In genomic region chr9:120904061-120904998, GRCh38 we compare ENCODE assay signal across 12 cellular contexts. TPM values are rescaled to one million over a fixed set of nuclear protein-coding genes. Genes with fewer than 3 reads are reported as not detected.
DNase-seq lines count a peak whose midpoint lies in the region; ATAC-seq, FAIRE-seq and TF ChIP-seq lines count a peak whose summit lies in the region.
"Had no signal": no experiment of that assay in that cellular context is flagged by ENCODE, and none has a peak within 500 bp of the region (broad histone marks: within the 10 kb centered on the region; RNA-seq: fewer than 3 reads in every experiment).

No MANE protein-coding gene starts in this region.

- no peak for FAIRE-seq in pancreas (lab: Jason Lieb, UNC)

- H2AFZ ChIP-seq in SU-DHL-6 (ENCODE audit: low read depth, low read length, severe bottlenecking) = no peak overlapping the region

- H3K36me3 ChIP-seq in SU-DHL-6 (ENCODE audit: low read length) = no peaks in the 10 kb centered on the region
- no peaks in the 10 kb centered on the region for H3K36me3 ChIP-seq in pancreas

- H3K36me3 Mint-ChIP-seq in stimulated activated effector memory CD8-positive, alpha-beta T cell treated with anti-CD3 and anti-CD28 coated beads, Interleukin-12 subunit alpha, Interleukin-12 subunit beta, amount 100 ng/mL, for 72 hours = peaks cover 100% of the 10 kb centered on the region

- H3K9me2 ChIP-seq in SU-DHL-6 (replicated peaks; ENCODE audit: insufficient read depth, low read length) = no peaks in the 10 kb centered on the region

- H3K4me2 ChIP-seq in SU-DHL-6 (ENCODE audit: low read depth, low read length, poor library complexity, severe bottlenecking) = peak overlapping the region; percentile 52

- H3K27ac Mint-ChIP-seq in stimulated activated effector memory CD8-positive, alpha-beta T cell treated with anti-CD3 and anti-CD28 coated beads, Interleukin-12 subunit alpha, Interleukin-12 subunit beta, amount 100 ng/mL, for 72 hours = peak overlapping the region; percentile 93

- no peaks in the 10 kb centered on the region for H3K4me1 ChIP-seq in pancreas

- no peaks in the 10 kb centered on the region for H3K79me2 ChIP-seq in SU-DHL-6 (ENCODE audit: insufficient read depth, low read length)

- peak; percentile 22 for DNase-seq in DMS79 treated with DMSO at 0.1 percent for 48 hours (lab: John Stamatoyannopoulos, UW)
- no peak for DNase-seq in DMS79 (lab: John Stamatoyannopoulos, UW)
- peak; percentile 46 for DNase-seq in activated naive CD4-positive, alpha-beta T cell treated with anti-CD3 and anti-CD28 coated beads, Interleukin-2, amount 50 U/mL, for 16 hours
- DNase-seq in stimulated activated effector memory CD8-positive, alpha-beta T cell treated with anti-CD3 and anti-CD28 coated beads, Interleukin-12 subunit alpha, Interleukin-12 subunit beta, amount 100 ng/mL, for 72 hours (ENCODE audit: low spot score in 2 of 2) = peak in 1 of 2 donors; percentile 52
- DNase-seq in NCI-H345 (lab: John Stamatoyannopoulos, UW) = no peak
- DNase-seq in pancreas = no peak
- DNase-seq in globus pallidus (ENCODE audit: low spot score) = no peak
- DNase-seq: 8988T, H9, T1000 had no signal

- TF ChIP-seq CTCF in SU-DHL-6 (IDR thresholded peaks at IDR 0.05; ENCODE audit: insufficient read depth, low read length, poor library complexity, severe bottlenecking) (no peak), pancreas (IDR thresholded peaks at IDR 0.05) (no peak)

- peaks cover 23% of the 10 kb centered on the region for H3F3A ChIP-seq in SU-DHL-6 (ENCODE audit: insufficient read depth)

- peak overlapping the region; percentile 11 for H3K4me3 Mint-ChIP-seq in stimulated activated effector memory CD8-positive, alpha-beta T cell treated with anti-CD3 and anti-CD28 coated beads, Interleukin-12 subunit alpha, Interleukin-12 subunit beta, amount 100 ng/mL, for 72 hours
- H3K4me3 Mint-ChIP-seq: H9 had no signal

- H3K4me3 ChIP-seq in SU-DHL-6 (ENCODE audit: insufficient read depth, low read length, poor library complexity, severe bottlenecking) (no peak overlapping the region), pancreas (no peak overlapping the region)
- H3K4me3 ChIP-seq: skin epidermis had no signal

- H3K9ac ChIP-seq in SU-DHL-6 (ENCODE audit: low read length) = peak overlapping the region; percentile 50

- H3K27me3 ChIP-seq in SU-DHL-6 (ENCODE audit: low read length) (no peaks in the 10 kb centered on the region), pancreas (no peaks in the 10 kb centered on the region)

- peak overlapping the region; percentile 95 for H3K27ac ChIP-seq in SU-DHL-6 (ENCODE audit: low read depth, low read length)
- no peak overlapping the region for H3K27ac ChIP-seq in pancreas

- WGBS in pancreas, 2 donors = 83 to 84% methylated on average over 16 of the region's 16 CpGs

- no peaks in the 10 kb centered on the region for H3K9me3 Mint-ChIP-seq in stimulated activated effector memory CD8-positive, alpha-beta T cell treated with anti-CD3 and anti-CD28 coated beads, Interleukin-12 subunit alpha, Interleukin-12 subunit beta, amount 100 ng/mL, for 72 hours
- H3K9me3 Mint-ChIP-seq: H9 had no signal

- intact Hi-C loops in pancreas (cut with DNase I) = no loop called here

- H4K20me1 ChIP-seq in SU-DHL-6 (ENCODE audit: low read depth, low read length) = no peaks in the 10 kb centered on the region

- H3K9me3 ChIP-seq in SU-DHL-6 (ENCODE audit: insufficient read depth, low read length) (no peaks in the 10 kb centered on the region), pancreas (no peaks in the 10 kb centered on the region)

- peak; percentile 29 for ATAC-seq in stimulated activated effector memory CD8-positive, alpha-beta T cell treated with anti-CD3 and anti-CD28 coated beads, Interleukin-12 subunit alpha, Interleukin-12 subunit beta, amount 100 ng/mL, for 72 hours
- ATAC-seq in pancreas = no peak

- peaks cover 85% of the 10 kb centered on the region for H3K4me1 Mint-ChIP-seq in stimulated activated effector memory CD8-positive, alpha-beta T cell treated with anti-CD3 and anti-CD28 coated beads, Interleukin-12 subunit alpha, Interleukin-12 subunit beta, amount 100 ng/mL, for 72 hours

RNA-seq across cellular contexts. Expression of gene TRAF1, which starts 22.3 kb away (rescaled TPM):
- total RNA-seq in pancreas = 1 to 10 TPM; 1.3 to 8.1 (median 1.7) TPM
- 1 to 10 TPM; 5.2 to 6.2 TPM for polyA plus RNA-seq in pancreas

RNA-seq across cellular contexts. Expression of gene PHF19, which starts 27.3 kb away (rescaled TPM):
- total RNA-seq in pancreas = 1 to 10 TPM; 2.2 to 7.4 (median 4.0) TPM
- polyA plus RNA-seq in pancreas = 1 to 10 TPM; 4.3 to 5.9 TPM

Comparison
In these comparisons a context has a peak if more than half of its experiments do, and no peak if none do; other contexts are left out.
1. DNase-seq: peak in DMS79 treated with DMSO at 0.1 percent for 48 hours (single experiment) and activated naive CD4-positive, alpha-beta T cell treated with anti-CD3 and anti-CD28 coated beads, Interleukin-2, amount 50 U/mL, for 16 hours (single experiment); none in DMS79 (single experiment), NCI-H345 (single experiment), pancreas (0 of 6) and globus pallidus (single experiment).